14 cellular contexts compared by ENCODE assay signal in the genomic region with DNA sequence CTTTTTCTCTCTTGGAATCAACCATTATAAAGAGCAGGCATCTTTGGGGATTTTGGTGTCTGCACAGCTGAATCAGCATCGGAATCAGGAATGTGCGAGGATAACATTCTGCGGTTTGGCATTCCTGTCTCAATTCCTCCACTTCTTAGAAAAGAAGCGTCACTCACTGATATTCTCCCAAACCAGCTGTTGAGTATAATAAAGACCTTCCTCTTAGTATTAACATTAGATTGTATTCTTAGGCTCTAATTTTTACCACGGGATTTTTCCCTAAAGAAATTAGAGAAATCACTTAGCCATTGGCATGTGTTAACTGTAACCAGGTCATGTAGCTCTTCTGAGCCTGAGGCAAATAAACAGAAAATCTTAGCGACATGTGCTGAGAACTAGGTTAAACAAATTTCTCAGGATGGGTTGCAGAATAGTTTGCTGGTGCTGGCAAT.
DNase-seq lines count a peak whose midpoint lies in the region; ATAC-seq and TF ChIP-seq lines count a peak whose summit lies in the region.
"Had no signal": no experiment of that assay in that cellular context is flagged by ENCODE, and none has a peak within 500 bp of the region (broad histone marks: within the 10 kb centered on the region; RNA-seq: fewer than 3 reads in every experiment).

No MANE protein-coding gene starts in this region.

- no peak overlapping the region for H3K4me3 Mint-ChIP-seq in glutamatergic neuron (ENCODE audit: unreplicated experiment)
- H3K4me3 Mint-ChIP-seq: stimulated activated effector memory CD8-positive, alpha-beta T cell treated with anti-CD3 and anti-CD28 coated beads, Interleukin-12 subunit alpha, Interleukin-12 subunit beta, amount 100 ng/mL, for 72 hours had no signal

- no peak for TF ChIP-seq CTCF in mucosa of descending colon (IDR thresholded peaks at IDR 0.05)
- TF ChIP-seq CTCF in glutamatergic neuron (IDR thresholded peaks at IDR 0.05; ENCODE audit: partially characterized antibody, unreplicated experiment): no peak

- peaks cover 2% of the 10 kb centered on the region for H3K27me3 Mint-ChIP-seq in glutamatergic neuron (ENCODE audit: unreplicated experiment)

- no peaks in the 10 kb centered on the region for H3K36me3 Mint-ChIP-seq in glutamatergic neuron (ENCODE audit: unreplicated experiment)
- H3K36me3 Mint-ChIP-seq: activated naive CD4-positive, alpha-beta T cell treated with anti-CD3 and anti-CD28 coated beads, Interleukin-2, amount 50 U/mL, for 72 hours; stimulated activated effector memory CD8-positive, alpha-beta T cell treated with anti-CD3 and anti-CD28 coated beads, Interleukin-12 subunit alpha, Interleukin-12 subunit beta, amount 100 ng/mL, for 72 hours had no signal

- H3K9me3 Mint-ChIP-seq in glutamatergic neuron (ENCODE audit: unreplicated experiment): peaks cover 1% of the 10 kb centered on the region
- H3K9me3 Mint-ChIP-seq: activated naive CD4-positive, alpha-beta T cell treated with anti-CD3 and anti-CD28 coated beads, Interleukin-2, amount 50 U/mL, for 72 hours; stimulated activated effector memory CD8-positive, alpha-beta T cell treated with anti-CD3 and anti-CD28 coated beads, Interleukin-12 subunit alpha, Interleukin-12 subunit beta, amount 100 ng/mL, for 72 hours had no signal

- H3K27ac Mint-ChIP-seq in glutamatergic neuron (ENCODE audit: unreplicated experiment): no peak overlapping the region
- H3K27ac Mint-ChIP-seq: activated naive CD4-positive, alpha-beta T cell treated with anti-CD3 and anti-CD28 coated beads, Interleukin-2, amount 50 U/mL, for 72 hours; stimulated activated effector memory CD8-positive, alpha-beta T cell treated with anti-CD3 and anti-CD28 coated beads, Interleukin-12 subunit alpha, Interleukin-12 subunit beta, amount 100 ng/mL, for 72 hours had no signal

- peak; percentile 80 for DNase-seq in A172 (ENCODE audit: low spot score)
- peak; percentile 98 for DNase-seq in LHCN-M2 (ENCODE audit: low read depth)
- no peak for DNase-seq in epithelial cell of prostate (ENCODE audit: low read depth, low spot score)
- DNase-seq in mucosa of descending colon: peak in 1 of 3 donors; percentile 14
- DNase-seq in glutamatergic neuron: no peak
- DNase-seq: 8988T, DND-41, H7, NCI-H510A treated with DMSO at 0.1 percent for 48 hours had no signal

- peak overlapping the region; percentile 33 for H3K27ac ChIP-seq in epithelial cell of prostate

- intact Hi-C loops in mucosa of descending colon (cut with DNase I, micrococcal nuclease): no loop called here

- no peaks in the 10 kb centered on the region for H3K4me1 ChIP-seq in mucosa of descending colon (ENCODE audit: low read depth)

- no peaks in the 10 kb centered on the region for H3K36me3 ChIP-seq in mucosa of descending colon (ENCODE audit: low read depth)

- no peaks in the 10 kb centered on the region for H3K9me3 ChIP-seq in mucosa of descending colon

- peak; percentile 27 for ATAC-seq in mucosa of descending colon
- ATAC-seq in HG02610 (IDR thresholded peaks at IDR 0.05; ENCODE audit: unreplicated experiment): no peak
- ATAC-seq in GM19035 (IDR thresholded peaks at IDR 0.05; ENCODE audit: unreplicated experiment): no peak
- ATAC-seq in HG02623 (IDR thresholded peaks at IDR 0.05; ENCODE audit: unreplicated experiment): no peak
- ATAC-seq: activated naive CD4-positive, alpha-beta T cell treated with anti-CD3 and anti-CD28 coated beads, Interleukin-2, amount 50 U/mL, for 72 hours; stimulated activated effector memory CD8-positive, alpha-beta T cell treated with anti-CD3 and anti-CD28 coated beads, Interleukin-12 subunit alpha, Interleukin-12 subunit beta, amount 100 ng/mL, for 72 hours had no signal

- no peak overlapping the region for H3K4me3 ChIP-seq in mucosa of descending colon

- peaks cover 12% of the 10 kb centered on the region for H3K4me1 Mint-ChIP-seq in glutamatergic neuron (ENCODE audit: low read depth, unreplicated experiment)
- H3K4me1 Mint-ChIP-seq: stimulated activated effector memory CD8-positive, alpha-beta T cell treated with anti-CD3 and anti-CD28 coated beads, Interleukin-12 subunit alpha, Interleukin-12 subunit beta, amount 100 ng/mL, for 72 hours had no signal

Comparison
In these comparisons a context has a peak if more than half of its experiments do, and no peak if none do; other contexts are left out.
1. DNase-seq: peak in A172 (single experiment) and LHCN-M2 (single experiment); none in epithelial cell of prostate (single experiment) and glutamatergic neuron (single experiment).